Comparison of ENCODE assay signal across 18 cellular contexts in the genomic region with DNA sequence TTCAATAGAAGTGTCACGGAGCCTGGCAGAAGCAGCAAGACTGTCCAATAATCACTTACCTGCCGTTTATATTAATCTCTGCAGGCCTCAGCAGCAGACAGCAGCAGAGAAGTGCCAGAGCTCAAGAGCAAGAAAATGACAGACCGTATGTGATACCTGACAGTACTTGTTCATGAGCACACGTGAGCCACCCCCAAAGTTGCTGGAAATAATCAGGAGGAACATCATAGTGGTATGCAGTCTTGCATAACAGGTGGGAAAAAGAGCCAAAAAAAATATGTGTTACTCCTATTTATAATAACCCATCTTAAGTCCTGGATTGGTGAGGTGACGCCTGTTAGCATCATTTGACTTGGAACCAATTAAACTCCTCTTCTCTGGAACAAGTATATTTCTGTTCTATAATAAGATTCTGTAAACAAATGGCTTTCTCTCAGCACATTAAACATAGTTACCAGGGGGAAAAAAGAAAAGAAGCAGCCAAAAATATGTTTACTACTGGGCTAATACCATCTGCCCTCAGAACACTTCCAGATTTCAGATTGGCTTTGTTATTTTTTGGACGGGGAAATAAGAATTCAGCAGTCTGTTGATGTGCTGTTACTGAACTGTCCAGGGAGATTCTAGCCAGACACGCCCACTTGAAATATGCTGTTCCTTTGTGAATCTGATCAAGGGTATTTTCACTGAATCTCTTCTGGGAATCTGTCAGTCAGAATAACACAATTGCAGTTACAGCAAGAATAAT. TPM values are rescaled to one million over a fixed set of nuclear protein-coding genes. Genes with fewer than 3 reads are reported as not detected.
DNase-seq lines count a peak whose midpoint lies in the region; TF ChIP-seq lines count a peak whose summit lies in the region.
"Had no signal": no experiment of that assay in that cellular context is flagged by ENCODE, and none has a peak within 500 bp of the region (broad histone marks: within the 10 kb centered on the region; RNA-seq: fewer than 3 reads in every experiment).

No MANE protein-coding gene starts in this region.

- H3K36me3 Mint-ChIP-seq in neural progenitor cell: no peaks in the 10 kb centered on the region

- H3K27me3 ChIP-seq in neural progenitor cell (peaks cover 9% of the 10 kb centered on the region), WERI-Rb-1 (ENCODE audit: insufficient read depth, low read depth, severe bottlenecking) (no peaks in the 10 kb centered on the region)
- H3K27me3 ChIP-seq: colonic mucosa, Peyer's patch, testis had no signal

- no peaks in the 10 kb centered on the region for H3K79me2 ChIP-seq in neural progenitor cell (ENCODE audit: low read depth)

- DNase-seq in DMS 273 (lab: John Stamatoyannopoulos, UW; ENCODE audit: unreplicated experiment) (peak; percentile 70), NCI-H1694 treated with DMSO at 0.1 percent for 48 hours (lab: John Stamatoyannopoulos, UW) (peak; percentile 74), cerebellar nuclear complex (lab: John Stamatoyannopoulos, UW) (peak; percentile 56 to 81), neural progenitor cell (ENCODE audit: low spot score) (no peak), mesenteric fat pad (ENCODE audit: low spot score) (no peak), NCI-H2107 treated with DMSO at 0.1 percent for 48 hours (lab: John Stamatoyannopoulos, UW; ENCODE audit: unreplicated experiment) (no peak), WERI-Rb-1 (no peak), EL (no peak)
- DNase-seq: activated CD4-positive, alpha-beta T cell treated with anti-CD3 and anti-CD28 coated beads, Interleukin-2, amount 50 U/mL, for 4 hours; activated naive CD8-positive, alpha-beta T cell treated with anti-CD3 and anti-CD28 coated beads, Interleukin-2, amount 50 U/mL, for 24 hours; activated T-cell treated with anti-CD3 and anti-CD28 coated beads, Interleukin-2, amount 50 U/mL, for 24 hours; colonic mucosa; COR-L47; HCEC 1CT; Peyer's patch; testis had no signal

- H3K4me3 Mint-ChIP-seq in neural progenitor cell: no peak overlapping the region
- H3K4me3 Mint-ChIP-seq: activated naive CD8-positive, alpha-beta T cell treated with anti-CD3 and anti-CD28 coated beads, Interleukin-2, amount 50 U/mL, for 24 hours; activated T-cell treated with anti-CD3 and anti-CD28 coated beads, Interleukin-2, amount 50 U/mL, for 24 hours had no signal

- H4K20me1 ChIP-seq in neural progenitor cell (ENCODE audit: low read depth): no peaks in the 10 kb centered on the region

- no peak for TF ChIP-seq CTCF in neural progenitor cell (IDR thresholded peaks at IDR 0.05)
- TF ChIP-seq CTCF in WERI-Rb-1 (IDR thresholded peaks at IDR 0.05; ENCODE audit: low read depth, low read length): no peak

- no peaks in the 10 kb centered on the region for H3K9me3 ChIP-seq in neural progenitor cell (ENCODE audit: low read depth)
- H3K9me3 ChIP-seq in WERI-Rb-1 (ENCODE audit: severe bottlenecking): no peaks in the 10 kb centered on the region
- H3K9me3 ChIP-seq: colonic mucosa, Peyer's patch, testis had no signal

- peak overlapping the region; percentile 77 for H2AFZ ChIP-seq in neural progenitor cell (replicated peaks)

- no peak overlapping the region for H3K4me2 ChIP-seq in neural progenitor cell

- H3K9ac ChIP-seq in neural progenitor cell: no peak overlapping the region

- peaks cover 14% of the 10 kb centered on the region for H3K4me1 Mint-ChIP-seq in neural progenitor cell
- H3K4me1 Mint-ChIP-seq: activated naive CD8-positive, alpha-beta T cell treated with anti-CD3 and anti-CD28 coated beads, Interleukin-2, amount 50 U/mL, for 24 hours had no signal

- no peaks in the 10 kb centered on the region for H3F3A ChIP-seq in neural progenitor cell (ENCODE audit: low read depth)

- no peaks in the 10 kb centered on the region for H3K4me1 ChIP-seq in neural progenitor cell
- H3K4me1 ChIP-seq: colonic mucosa, Peyer's patch, testis had no signal

- H3K27ac Mint-ChIP-seq in neural progenitor cell: no peak overlapping the region
- H3K27ac Mint-ChIP-seq: activated naive CD8-positive, alpha-beta T cell treated with anti-CD3 and anti-CD28 coated beads, Interleukin-2, amount 50 U/mL, for 24 hours; activated T-cell treated with anti-CD3 and anti-CD28 coated beads, Interleukin-2, amount 50 U/mL, for 24 hours had no signal

- H3K36me3 ChIP-seq in neural progenitor cell: no peaks in the 10 kb centered on the region
- no peaks in the 10 kb centered on the region for H3K36me3 ChIP-seq in WERI-Rb-1
- H3K36me3 ChIP-seq: colonic mucosa, Peyer's patch had no signal

- no peak overlapping the region for H3K4me3 ChIP-seq in neural progenitor cell
- no peak overlapping the region for H3K4me3 ChIP-seq in WERI-Rb-1 (ENCODE audit: low read depth, low read length)
- H3K4me3 ChIP-seq: colonic mucosa, Peyer's patch, testis had no signal

- H3K9me3 Mint-ChIP-seq in neural progenitor cell: peaks cover 3% of the 10 kb centered on the region
- H3K9me3 Mint-ChIP-seq: activated T-cell treated with anti-CD3 and anti-CD28 coated beads, Interleukin-2, amount 50 U/mL, for 24 hours had no signal

- peaks cover 5% of the 10 kb centered on the region for H3K27me3 Mint-ChIP-seq in neural progenitor cell (ENCODE audit: insufficient read depth, low read depth)

- H3K27ac ChIP-seq in neural progenitor cell (no peak overlapping the region), WERI-Rb-1 (no peak overlapping the region)
- H3K27ac ChIP-seq: colonic mucosa, epithelial cell of prostate, Peyer's patch, testis had no signal

RNA-seq across cellular contexts. Expression of gene SLN, which starts 7.9 kb away (rescaled TPM):
- not detected in 2 replicates for total RNA-seq in neural progenitor cell (ENCODE audit: low replicate concordance)
- not detected for total RNA-seq in mesenteric fat pad
- total RNA-seq: colonic mucosa, lung microvascular endothelial cell, Peyer's patch, testis had no signal

Comparison
In these comparisons a context has a peak if more than half of its experiments do, and no peak if none do; other contexts are left out.
1. DNase-seq: peak in DMS 273 (single experiment), NCI-H1694 treated with DMSO at 0.1 percent for 48 hours (single experiment) and cerebellar nuclear complex (2 of 2); none in neural progenitor cell (single experiment), mesenteric fat pad (single experiment), NCI-H2107 treated with DMSO at 0.1 percent for 48 hours (single experiment), WERI-Rb-1 (single experiment) and EL (single experiment).